In the genomic region with DNA sequence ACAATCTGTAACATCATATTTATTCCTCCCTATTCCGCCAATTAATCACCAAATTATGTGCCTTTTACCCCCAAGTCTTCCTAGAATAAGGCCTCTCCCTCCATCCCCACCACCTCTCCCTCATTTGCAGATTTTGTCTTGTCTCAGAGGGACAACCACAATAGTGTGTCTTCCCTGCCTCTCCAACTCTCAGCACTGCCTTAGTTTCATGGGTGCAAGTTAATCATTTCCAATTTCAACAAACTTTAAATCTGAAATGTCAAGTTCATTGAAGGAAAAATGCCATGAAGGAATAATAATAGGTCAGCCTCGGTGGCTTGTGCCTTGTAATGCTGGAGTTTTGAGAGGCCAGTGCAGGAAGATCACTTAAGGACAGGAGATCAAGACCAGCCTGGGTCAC, we compare ENCODE assay signal across 1 cellular context.
TF ChIP-seq lines count a peak whose summit lies in the region.

No MANE protein-coding gene starts in this region.

TF ChIP-seq in HepG2, 621 proteins besides CTCF, POLR2A, EP300 and RAD21:
- TF ChIP-seq ZBTB33 (CRISPR knock-in tag; IDR thresholded peaks at IDR 0.05), result no peak
- no peak for TF ChIP-seq ZNF598 (CRISPR knock-in tag; IDR thresholded peaks at IDR 0.05; ENCODE audit: borderline replicate concordance)
- no peak for TF ChIP-seq HOXD1 (CRISPR knock-in tag; IDR thresholded peaks at IDR 0.05)
- no peak for TF ChIP-seq SP140L (CRISPR knock-in tag; IDR thresholded peaks at IDR 0.05; ENCODE audit: borderline replicate concordance)
